8 cellular contexts compared by ENCODE assay signal in genomic region chr5:98309785-98310566, GRCh38.
DNase-seq lines count a peak whose midpoint lies in the region; ATAC-seq, FAIRE-seq and TF ChIP-seq lines count a peak whose summit lies in the region.

No MANE protein-coding gene starts in this region.

- H3K9me3 ChIP-seq in PC-3 (ENCODE audit: low read length) (no peaks in the 10 kb centered on the region), H1 (ENCODE audit: insufficient read depth in 2 of 2, low read depth in 1 of 2, low read length in 1 of 2) (no peaks in the 10 kb centered on the region), neuronal stem cell (replicated peaks in 1 of 2; ENCODE audit: control insufficient read depth in 2 of 2, insufficient read depth in 1 of 2, low read depth in 1 of 2, low read length in 2 of 2) (no peaks in the 10 kb centered on the region), tibial artery (no peaks in the 10 kb centered on the region)

- H3K4me3 ChIP-seq in PC-3 (ENCODE audit: low read length): peak overlapping the region; percentile 52; the same call in 1 of the 2 replicates
- no peak overlapping the region for H3K4me3 ChIP-seq in H1 (ENCODE audit: extremely low read depth in 1 of 4, insufficient read depth in 2 of 4, low read depth in 3 of 4, low read length in 4 of 4)
- peak overlapping the region in 1 of 2 donors; percentile 38 for H3K4me3 ChIP-seq in neuronal stem cell (ENCODE audit: low read length in 2 of 2)
- H3K4me3 ChIP-seq in tibial artery: no peak overlapping the region

- H3K4ac ChIP-seq in H1 (replicated peaks; ENCODE audit: insufficient read length, low read depth, low read length) (no peak overlapping the region), neuronal stem cell (ENCODE audit: low read length) (no peak overlapping the region)

- H3K14ac ChIP-seq in H1 (ENCODE audit: insufficient read length) (no peak overlapping the region), neuronal stem cell (ENCODE audit: low read length) (no peak overlapping the region)

- H3K9ac ChIP-seq in PC-3 (ENCODE audit: low read length): peak overlapping the region; percentile 83
- H3K9ac ChIP-seq in H1 (replicated peaks in 1 of 4; ENCODE audit: extremely low read depth in 1 of 4, low read depth in 3 of 4, low read length in 3 of 4): no peak overlapping the region
- H3K9ac ChIP-seq in neuronal stem cell (ENCODE audit: low read depth, low read length, poor library complexity): no peak overlapping the region

- peak overlapping the region; percentile 33 for H2AFZ ChIP-seq in PC-3 (ENCODE audit: low read length)
- H2AFZ ChIP-seq in H1 (ENCODE audit: low read length): peak overlapping the region; percentile 96
- peak overlapping the region; percentile 74 for H2AFZ ChIP-seq in neuronal stem cell (ENCODE audit: low read length)

- H2BK5ac ChIP-seq in H1 (ENCODE audit: low read depth, low read length): peak overlapping the region; percentile 69; the same call in 1 of the 2 replicates
- H2BK5ac ChIP-seq in neuronal stem cell (ENCODE audit: low read length): no peak overlapping the region

- H3K27me3 ChIP-seq in PC-3 (ENCODE audit: low read length) (no peaks in the 10 kb centered on the region), H1 (replicated peaks in 1 of 4; ENCODE audit: control insufficient read depth in 3 of 4, extremely low read depth in 1 of 4, insufficient read depth in 3 of 4, low read length in 3 of 4) (no peaks in the 10 kb centered on the region), neuronal stem cell (ENCODE audit: control insufficient read depth in 3 of 3, insufficient read depth in 3 of 3, low read depth in 1 of 3, low read length in 3 of 3) (no peaks in the 10 kb centered on the region), tibial artery (no peaks in the 10 kb centered on the region)

- H3K27ac ChIP-seq in PC-3 (ENCODE audit: low read length): peak overlapping the region; percentile 95
- no peak overlapping the region for H3K27ac ChIP-seq in H1 (ENCODE audit: low read depth, low read length)
- H3K27ac ChIP-seq in neuronal stem cell (replicated peaks; ENCODE audit: low read length): no peak overlapping the region
- no peak overlapping the region for H3K27ac ChIP-seq in tibial artery

- H3K9me2 ChIP-seq in PC-3 (replicated peaks; ENCODE audit: low read length): no peaks in the 10 kb centered on the region

- H4K91ac ChIP-seq in H1 (replicated peaks; ENCODE audit: insufficient read length, low read length): no peak overlapping the region
- H4K91ac ChIP-seq in neuronal stem cell (ENCODE audit: low read depth, low read length, poor library complexity): no peak overlapping the region

- H3K79me2 ChIP-seq in PC-3 (ENCODE audit: low read length) (no peaks in the 10 kb centered on the region), H1 (ENCODE audit: control insufficient read depth in 1 of 2, insufficient read depth in 2 of 2, low read length in 2 of 2) (no peaks in the 10 kb centered on the region)

- 47% methylated on average over 7 of the region's 7 CpGs; no CpG with 5 or more reads in 1 of the 2 experiments for WGBS in H1 (ENCODE audit: extremely low coverage in 1 of 2, insufficient coverage in 1 of 2, insufficient read length in 1 of 2, insufficient replicate concordance in 2 of 2, low coverage in 1 of 2, low lambda C conversion rate in 2 of 2, missing lambda C conversion rate in 1 of 2), 2 experiments
- no CpG with 5 or more reads among the region's 7 CpGs for WGBS in neuronal stem cell (ENCODE audit: extremely low coverage in 2 of 2, insufficient read length in 2 of 2, insufficient replicate concordance in 1 of 2), 2 donors

- H4K20me1 ChIP-seq in PC-3 (ENCODE audit: low read length): no peaks in the 10 kb centered on the region
- H4K20me1 ChIP-seq in H1 (replicated peaks in 1 of 2; ENCODE audit: control insufficient read depth in 1 of 2, insufficient read depth in 2 of 2, low read length in 2 of 2): no peaks in the 10 kb centered on the region

- intact Hi-C loops in PC-3 (cut with micrococcal nuclease) (loop anchor here (2.0 kb wide), 2 partner anchors 201 to 463 kb away; partner anchors contain the start of gene RGMB), tibial artery (cut with DNase I; ENCODE audit: low total_unique reads) (no loop called here)

- no peaks in the 10 kb centered on the region for H3K23me2 ChIP-seq in H1 (ENCODE audit: low read depth, low read length)

- TF ChIP-seq RAD21 in H1 (IDR thresholded peaks at IDR 0.05 in 1 of 2, conservative IDR thresholded peaks at IDR 0.05 in 1 of 2; ENCODE audit: low read depth in 2 of 2, low read length in 2 of 2): 0 out of 4 replicates have a peak, but pooled peaks of 1 of the 2 experiments have one; percentile 4

- no peak overlapping the region for H3K23ac ChIP-seq in H1 (ENCODE audit: insufficient read length)
- no peak overlapping the region for H3K23ac ChIP-seq in neuronal stem cell (ENCODE audit: low read depth, low read length, poor library complexity)

- no peak overlapping the region for H2BK15ac ChIP-seq in H1 (ENCODE audit: low read length)
- no peak overlapping the region for H2BK15ac ChIP-seq in neuronal stem cell (ENCODE audit: low read length)

- no peak overlapping the region for H4K8ac ChIP-seq in H1 (ENCODE audit: extremely low read depth, insufficient read depth, low read length)
- no peak overlapping the region for H4K8ac ChIP-seq in neuronal stem cell (ENCODE audit: low read depth, low read length)

- CTCF ChIA-PET in PC-3 (lab: Charles Lee): no interaction called here
- CTCF ChIA-PET in H1 (lab: Charles Lee; ENCODE audit: partially characterized antibody): interaction anchor here (0.7 kb wide), 1 partner anchor 459 kb away, joined by 3 read pairs; no protein-coding TSS in a partner anchor

- H3K4me1 ChIP-seq in PC-3 (ENCODE audit: insufficient read depth, low read length) (peaks cover 68% of the 10 kb centered on the region), H1 (replicated peaks in 1 of 4; ENCODE audit: control insufficient read depth in 3 of 4, insufficient read depth in 4 of 4, low read length in 3 of 4) (peaks cover 0 to 9% (median 4%) of the 10 kb centered on the region in 4 experiments; a peak in 6 of 7 replicates), neuronal stem cell (ENCODE audit: control insufficient read depth in 2 of 2, insufficient read depth in 1 of 2, low read depth in 1 of 2, low read length in 2 of 2) (peaks cover 1 to 9% of the 10 kb centered on the region in 2 donors), tibial artery (no peaks in the 10 kb centered on the region)

- H2BK120ac ChIP-seq in H1 (replicated peaks; ENCODE audit: low read depth, low read length) (no peak overlapping the region), neuronal stem cell (ENCODE audit: low read depth, low read length) (no peak overlapping the region)

- ATAC-seq in GM18870 (IDR thresholded peaks at IDR 0.05; ENCODE audit: unreplicated experiment) (peak; percentile 87), HG03025 (IDR thresholded peaks at IDR 0.05; ENCODE audit: low FRiP score, unreplicated experiment) (peak; percentile 70), PC-3 (peak; percentile 90)

- no peak overlapping the region for H3K56ac ChIP-seq in H1 (replicated peaks; ENCODE audit: insufficient read length, low read depth, low read length)

- FAIRE-seq in H1 (lab: Jason Lieb, UNC): peak; percentile 90

- H2BK12ac ChIP-seq in H1 (ENCODE audit: low read depth, low read length): 0 out of 2 replicates have a peak overlapping the region, but pooled peaks have one; percentile 1
- H2BK12ac ChIP-seq in neuronal stem cell (ENCODE audit: low read length): no peak overlapping the region

- TF ChIP-seq POLR2A in H1 (IDR thresholded peaks at IDR 0.05; ENCODE audit: control extremely low read depth in 1 of 2, low read depth in 2 of 2, low read length in 2 of 2): no peak

- H3K4me2 ChIP-seq in PC-3 (ENCODE audit: low read length): peak overlapping the region; percentile 79
- peak overlapping the region in 1 of 2 experiments; percentile 33; a peak in 1 of 4 replicates for H3K4me2 ChIP-seq in H1 (ENCODE audit: insufficient read depth in 1 of 2, low read depth in 2 of 2, low read length in 2 of 2)
- H3K4me2 ChIP-seq in neuronal stem cell (ENCODE audit: insufficient read depth, low read length, poor library complexity, severe bottlenecking): no peak overlapping the region

- H2AK5ac ChIP-seq in H1 (ENCODE audit: low read depth, low read length): no peak overlapping the region
- no peak overlapping the region for H2AK5ac ChIP-seq in neuronal stem cell (ENCODE audit: low read depth, low read length)

- H3K79me1 ChIP-seq in H1 (ENCODE audit: low read depth, low read length): no peaks in the 10 kb centered on the region
- no peaks in the 10 kb centered on the region for H3K79me1 ChIP-seq in neuronal stem cell (ENCODE audit: low read depth, low read length)

- TF ChIP-seq CTCF in PC-3 (conservative IDR thresholded peaks at IDR 0.05; ENCODE audit: low read depth, low read length) (no peak), H1 (IDR thresholded peaks at IDR 0.05; ENCODE audit: control extremely low read depth in 1 of 3, insufficient read depth in 1 of 3, low read depth in 1 of 3, low read length in 3 of 3) (no peak), tibial artery (IDR thresholded peaks at IDR 0.05) (no peak)

- no peak overlapping the region for H2BK20ac ChIP-seq in H1 (ENCODE audit: low read length)

- H3K36me3 ChIP-seq in PC-3 (ENCODE audit: low read depth, low read length) (no peaks in the 10 kb centered on the region), H1 (ENCODE audit: control insufficient read depth in 2 of 4, insufficient read depth in 4 of 4, low read length in 3 of 4) (no peaks in the 10 kb centered on the region), neuronal stem cell (replicated peaks in 1 of 2; ENCODE audit: control insufficient read depth in 2 of 2, insufficient read depth in 2 of 2, low read length in 2 of 2) (no peaks in the 10 kb centered on the region), tibial artery (no peaks in the 10 kb centered on the region)

- POLR2A ChIA-PET in PC-3 (lab: Charles Lee; ENCODE audit: unreplicated experiment): interaction anchor here (0.6 kb wide), 2 partner anchors 463 to 787 kb away, joined by 3 to 15 read pairs; no protein-coding TSS in a partner anchor
- POLR2A ChIA-PET in H1 (lab: Charles Lee; ENCODE audit: partially characterized antibody): no interaction called here

- BruUV-seq in PC-3 (replicated peaks; lab: Mats Ljungman, UMichigan): TSS peak; percentile 50

- no peak for TF ChIP-seq EP300 in H1 (IDR thresholded peaks at IDR 0.05; ENCODE audit: borderline replicate concordance in 1 of 2, low read depth in 2 of 2, low read length in 2 of 2)

- H3F3A ChIP-seq in PC-3 (ENCODE audit: low read length, unreplicated experiment): peaks cover 26% of the 10 kb centered on the region

- DNase-seq in Ammon's horn (ENCODE audit: low spot score): peak; percentile 22
- peak; percentile 99 for DNase-seq in PC-3
- DNase-seq in H1 (ENCODE audit: low read depth in 1 of 2, low spot score in 2 of 2): peak; percentile 43 to 48
- peak; percentile 21 for DNase-seq in neuronal stem cell (ENCODE audit: low spot score)
- no peak for DNase-seq in tibial artery
- no peak for DNase-seq in NCI-H446 (lab: John Stamatoyannopoulos, UW)

- H4K5ac ChIP-seq in H1 (ENCODE audit: insufficient read length, low read depth, low read length): no peak overlapping the region

- H3K18ac ChIP-seq in H1 (ENCODE audit: extremely low read depth, low read length) (no peak overlapping the region), neuronal stem cell (ENCODE audit: low read length) (no peak overlapping the region)

TF ChIP-seq in H1, 55 proteins besides CTCF, POLR2A, EP300 and RAD21 (continues in another document):
- no peak for TF ChIP-seq CBX8 (IDR thresholded peaks at IDR 0.05; ENCODE audit: borderline replicate concordance, low read depth, low read length)

Comparison
In these comparisons a context has a peak if more than half of its experiments do, and no peak if none do; other contexts are left out.
1. DNase-seq: peak in Ammon's horn (single experiment), PC-3 (single experiment), H1 (2 of 2) and neuronal stem cell (single experiment); none in tibial artery (0 of 2) and NCI-H446 (0 of 2).
2. H2AFZ ChIP-seq: peak in every context shown above with its lines; median percentile 96 in H1; 74 in neuronal stem cell; 33 in PC-3.
3. Peak in every context shown above with its lines, with median percentiles within 50 percentile points of each other: ATAC-seq.